In genomic region chr1:187985897-187986654, GRCh38 we compare ENCODE assay signal across 15 cellular contexts.
DNase-seq lines count a peak whose midpoint lies in the region; ATAC-seq and TF ChIP-seq lines count a peak whose summit lies in the region.
"Had no signal": no experiment of that assay in that cellular context is flagged by ENCODE, and none has a peak within 500 bp of the region (broad histone marks: within the 10 kb centered on the region; RNA-seq: fewer than 3 reads in every experiment).

No MANE protein-coding gene starts in this region.

- DNase-seq in glutamatergic neuron (no peak), left lobe of liver (ENCODE audit: low spot score) (no peak), COR-L47 (lab: John Stamatoyannopoulos, UW) (no peak), mucosa of gallbladder (ENCODE audit: low spot score) (no peak)
- DNase-seq: amygdala; CD4-positive, alpha-beta T cell; esophagus squamous epithelium; KG1; left lung; NCI-H510A; stimulated activated CD8-positive, alpha-beta memory T cell treated with anti-CD3 and anti-CD28 coated beads, Interleukin-4, amount 100 ng/mL, for 48 hours had no signal

- peaks cover 3% of the 10 kb centered on the region for H3K27me3 Mint-ChIP-seq in glutamatergic neuron (ENCODE audit: unreplicated experiment)
- H3K27me3 Mint-ChIP-seq: CD4-positive, alpha-beta T cell had no signal

- no peak overlapping the region for H3K4me3 Mint-ChIP-seq in glutamatergic neuron (ENCODE audit: unreplicated experiment)
- H3K4me3 Mint-ChIP-seq: CD4-positive, alpha-beta T cell had no signal

- H3K36me3 Mint-ChIP-seq in glutamatergic neuron (ENCODE audit: unreplicated experiment), result no peaks in the 10 kb centered on the region

- peaks cover 4% of the 10 kb centered on the region for H3K4me1 Mint-ChIP-seq in glutamatergic neuron (ENCODE audit: low read depth, unreplicated experiment)

- no peaks in the 10 kb centered on the region for H3K9me3 Mint-ChIP-seq in glutamatergic neuron (ENCODE audit: unreplicated experiment)

- peak overlapping the region; percentile 26 for H3K27ac Mint-ChIP-seq in glutamatergic neuron (ENCODE audit: unreplicated experiment)
- H3K27ac Mint-ChIP-seq: CD4-positive, alpha-beta T cell had no signal

- ATAC-seq in GM18519 (IDR thresholded peaks at IDR 0.05; ENCODE audit: low FRiP score, unreplicated experiment) (peak; percentile 66), GM21528 (IDR thresholded peaks at IDR 0.05; ENCODE audit: low FRiP score, unreplicated experiment) (peak; percentile 85), HG03139 (IDR thresholded peaks at IDR 0.05; ENCODE audit: unreplicated experiment) (peak; percentile 79), left lobe of liver (no peak), SK-N-SH treated with all-trans-retinoic acid at 6 μM for 48 hours (no peak)
- ATAC-seq: left lung had no signal

- no peak for TF ChIP-seq CTCF in glutamatergic neuron (IDR thresholded peaks at IDR 0.05; ENCODE audit: partially characterized antibody, unreplicated experiment)

TF ChIP-seq in SK-N-SH treated with all-trans-retinoic acid at 6 μM for 48 hours, 23 proteins besides CTCF, POLR2A, EP300 and RAD21:
- no peak for TF ChIP-seq CSRNP3 (CRISPR knock-in tag; IDR thresholded peaks at IDR 0.05)
- TF ChIP-seq SNAI2 (CRISPR knock-in tag; IDR thresholded peaks at IDR 0.05), result no peak
- TF ChIP-seq CSDC2 (CRISPR knock-in tag; IDR thresholded peaks at IDR 0.05), result no peak
- TF ChIP-seq ZFP3 (CRISPR knock-in tag; IDR thresholded peaks at IDR 0.05), result no peak
- no peak for TF ChIP-seq PATZ1 (CRISPR knock-in tag; IDR thresholded peaks at IDR 0.05; ENCODE audit: borderline replicate concordance)
- TF ChIP-seq POU6F1 (CRISPR knock-in tag; IDR thresholded peaks at IDR 0.05; ENCODE audit: borderline replicate concordance, low read depth), result no peak
- no peak for TF ChIP-seq ZNF70 (CRISPR knock-in tag; IDR thresholded peaks at IDR 0.05)
- no peak for TF ChIP-seq TSHZ2 (CRISPR knock-in tag; IDR thresholded peaks at IDR 0.05)
- TF ChIP-seq ZNF565 (CRISPR knock-in tag; conservative IDR thresholded peaks at IDR 0.05; ENCODE audit: low read depth), result no peak
- TF ChIP-seq OSR1 (CRISPR knock-in tag; IDR thresholded peaks at IDR 0.05), result no peak
- TF ChIP-seq ARNTL (CRISPR knock-in tag; IDR thresholded peaks at IDR 0.05; ENCODE audit: borderline replicate concordance, low read depth), result no peak
- TF ChIP-seq ZC3H10 (CRISPR knock-in tag; IDR thresholded peaks at IDR 0.05), result no peak
- TF ChIP-seq PPARA (CRISPR knock-in tag; IDR thresholded peaks at IDR 0.05; ENCODE audit: borderline replicate concordance), result no peak
- TF ChIP-seq TCF4 (CRISPR knock-in tag; IDR thresholded peaks at IDR 0.05; ENCODE audit: borderline replicate concordance), result no peak
- no peak for TF ChIP-seq GLIS3 (CRISPR knock-in tag; IDR thresholded peaks at IDR 0.05)
- TF ChIP-seq CREB5 (CRISPR knock-in tag; IDR thresholded peaks at IDR 0.05; ENCODE audit: low read depth), result no peak
- no peak for TF ChIP-seq ISL1 (CRISPR knock-in tag; IDR thresholded peaks at IDR 0.05)
- no peak for TF ChIP-seq BACH2 (CRISPR knock-in tag; IDR thresholded peaks at IDR 0.05; ENCODE audit: borderline replicate concordance)

Comparison
In these comparisons a context has a peak if more than half of its experiments do, and no peak if none do; other contexts are left out.
1. ATAC-seq: peak in GM18519 (single experiment), GM21528 (single experiment) and HG03139 (single experiment); none in left lobe of liver (single experiment) and SK-N-SH treated with all-trans-retinoic acid at 6 μM for 48 hours (single experiment).